Comparison of ENCODE assay signal across 9 cellular contexts in genomic region chr7:28036748-28037147, GRCh38.
DNase-seq lines count a peak whose midpoint lies in the region; ATAC-seq and TF ChIP-seq lines count a peak whose summit lies in the region.
"Had no signal": no experiment of that assay in that cellular context is flagged by ENCODE, and none has a peak within 500 bp of the region (broad histone marks: within the 10 kb centered on the region; RNA-seq: fewer than 3 reads in every experiment).

No MANE protein-coding gene starts in this region.

- peaks cover 26% of the 10 kb centered on the region for H3K79me2 ChIP-seq in ACC112 (ENCODE audit: control insufficient read depth, insufficient read depth, low read length, unreplicated experiment)

- H3K27ac ChIP-seq in ACC112 (ENCODE audit: low read depth, low read length) (peak overlapping the region; percentile 96), Panc1 (ENCODE audit: low read length) (peak overlapping the region; percentile 93)

- POLR2A ChIA-PET in Panc1 (lab: Charles Lee), result no interaction called here

- DNase-seq in Panc1 (ENCODE audit: low read depth, low spot score) (no peak), kidney tubule cell (ENCODE audit: low spot score) (peak; percentile 57), NCI-H2196 (lab: John Stamatoyannopoulos, UW; ENCODE audit: unreplicated experiment) (no peak), H7 (no peak), UCSD-AML1 (lab: John Stamatoyannopoulos, UW; ENCODE audit: unreplicated experiment) (no peak)
- no peak for DNase-seq in effector CD4-positive, alpha-beta T cell
- DNase-seq: NCI-H1092 had no signal

- no peak overlapping the region for H2AFZ ChIP-seq in ACC112 (ENCODE audit: low read length, unreplicated experiment)

- peak; percentile 14 for ATAC-seq in GM21619 (IDR thresholded peaks at IDR 0.05; ENCODE audit: unreplicated experiment)
- peak; percentile 73 for ATAC-seq in Panc1

- H3K9me3 ChIP-seq in Panc1 (ENCODE audit: control insufficient read depth, insufficient read depth, low read depth, low read length), result no peaks in the 10 kb centered on the region

- in situ Hi-C loops in Panc1 (cut with HindIII; ENCODE audit: low pct_unique_long_range_greater_than_20kb, low sequenced_read_pairs), result no loop called here

- H3K4me1 ChIP-seq in ACC112 (ENCODE audit: control insufficient read depth, insufficient read depth, low read length, unreplicated experiment) (peaks cover 70% of the 10 kb centered on the region), Panc1 (ENCODE audit: control insufficient read depth, insufficient read depth, low read length) (peaks cover 76% of the 10 kb centered on the region)

- H3K4me3 ChIP-seq in ACC112 (ENCODE audit: low read depth, low read length), result peak overlapping the region; percentile 66
- peak overlapping the region in 1 of 2 experiments; percentile 17; a peak in 2 of 4 replicates for H3K4me3 ChIP-seq in Panc1 (ENCODE audit: low read depth in 2 of 2, low read length in 2 of 2)
- H3K4me3 ChIP-seq in H7 (ENCODE audit: insufficient read depth, low read depth, low read length), result no peak overlapping the region

- no peaks in the 10 kb centered on the region for H3K36me3 ChIP-seq in ACC112 (ENCODE audit: insufficient read depth, low read length)
- no peaks in the 10 kb centered on the region for H3K36me3 ChIP-seq in Panc1 (ENCODE audit: control insufficient read depth, insufficient read depth, low read length)
- no peaks in the 10 kb centered on the region for H3K36me3 ChIP-seq in H7 (replicated peaks; ENCODE audit: control insufficient read depth, insufficient read depth, low read length)

- no peaks in the 10 kb centered on the region for H3K27me3 ChIP-seq in ACC112 (ENCODE audit: insufficient read depth, low read length)
- H3K27me3 ChIP-seq in Panc1 (ENCODE audit: control insufficient read depth, insufficient read depth, low read length), result no peaks in the 10 kb centered on the region
- H3K27me3 ChIP-seq in H7 (ENCODE audit: control insufficient read depth, insufficient read depth, low read length), result no peaks in the 10 kb centered on the region; the same call in 1 of the 2 replicates

- CTCF ChIA-PET in Panc1 (lab: Charles Lee), result interaction anchor here (0.5 to 2.2 kb wide), 2 partner anchors 25 to 115 kb away, joined by 4 to 8 read pairs; no protein-coding TSS in a partner anchor

- no peak for TF ChIP-seq CTCF in Panc1 (IDR thresholded peaks at IDR 0.05)

- intact Hi-C loops in Panc1 (cut with micrococcal nuclease; ENCODE audit: unreplicated experiment), result no loop called here

- no TSS peak for BruUV-seq in Panc1 (replicated peaks; lab: Mats Ljungman, UMichigan)
